Comparison of ENCODE assay signal across 19 cellular contexts in genomic region chr19:1086618-1087017, GRCh38. TPM values are rescaled to one million over a fixed set of nuclear protein-coding genes. Genes with fewer than 3 reads are reported as not detected.
DNase-seq lines count a peak whose midpoint lies in the region; ATAC-seq and TF ChIP-seq lines count a peak whose summit lies in the region.
"Had no signal": no experiment of that assay in that cellular context is flagged by ENCODE, and none has a peak within 500 bp of the region (broad histone marks: within the 10 kb centered on the region; RNA-seq: fewer than 3 reads in every experiment).

No MANE protein-coding gene starts in this region.

- CTCF ChIA-PET in activated CD4-positive, alpha-beta T cell treated with anti-CD3 and anti-CD28 coated beads, Interleukin-2, amount 10 ng/mL, durations not matched to agents 7 days and 5 days (lab: Charles Lee), result interaction anchor here (1.0 to 2.9 kb wide), 6 partner anchors 11 to 157 kb away, joined by 3 to 9 read pairs (median 4); partner anchors contain the start of gene ABCA7
- CTCF ChIA-PET in CD8-positive, alpha-beta T cell (lab: Charles Lee), result interaction anchor here (0.7 to 16.2 kb wide), 8 partner anchors 8 to 86 kb away, joined by 3 to 148 read pairs (median 6); partner anchors contain the start of genes ABCA7, ARHGAP45 and GRIN3B

- no peaks in the 10 kb centered on the region for H3K9me3 ChIP-seq in CD8-positive, alpha-beta T cell (ENCODE audit: low read length)
- no peaks in the 10 kb centered on the region for H3K9me3 ChIP-seq in T-helper 17 cell (ENCODE audit: control insufficient read depth, low read length, poor library complexity, severe bottlenecking)
- H3K9me3 ChIP-seq: vagina had no signal

- TF ChIP-seq CTCF in CD8-positive, alpha-beta T cell (IDR thresholded peaks at IDR 0.05), result no peak

- ATAC-seq in CD8-positive, alpha-beta T cell, result no peak
- ATAC-seq in T-helper 17 cell (no peak), HG03460 (IDR thresholded peaks at IDR 0.05; ENCODE audit: unreplicated experiment) (no peak)
- ATAC-seq in naive thymus-derived CD8-positive, alpha-beta T cell, result no peak
- no peak for ATAC-seq in effector memory CD8-positive, alpha-beta T cell (replicated peaks)

- peaks cover 47% of the 10 kb centered on the region for H3K36me3 Mint-ChIP-seq in activated CD4-positive, alpha-beta T cell treated with anti-CD3 and anti-CD28 coated beads, Interleukin-2, amount 10 ng/mL, durations not matched to agents 7 days and 5 days (ENCODE audit: low read depth)
- peaks cover 56% of the 10 kb centered on the region for H3K36me3 Mint-ChIP-seq in CD8-positive, alpha-beta T cell
- peaks cover 4% of the 10 kb centered on the region for H3K36me3 Mint-ChIP-seq in T-helper 17 cell (ENCODE audit: low read depth)
- peaks cover 0 to 59% (median 11%) of the 10 kb centered on the region in 3 donors for H3K36me3 Mint-ChIP-seq in naive thymus-derived CD8-positive, alpha-beta T cell
- peaks cover 96% of the 10 kb centered on the region for H3K36me3 Mint-ChIP-seq in effector memory CD8-positive, alpha-beta T cell (ENCODE audit: insufficient read depth)

- H3K27me3 Mint-ChIP-seq in activated CD4-positive, alpha-beta T cell treated with anti-CD3 and anti-CD28 coated beads, Interleukin-2, amount 10 ng/mL, durations not matched to agents 7 days and 5 days, result no peaks in the 10 kb centered on the region
- H3K27me3 Mint-ChIP-seq in CD8-positive, alpha-beta T cell (ENCODE audit: low read depth), result no peaks in the 10 kb centered on the region
- no peaks in the 10 kb centered on the region for H3K27me3 Mint-ChIP-seq in T-helper 17 cell
- H3K27me3 Mint-ChIP-seq in naive thymus-derived CD8-positive, alpha-beta T cell, result no peaks in the 10 kb centered on the region
- H3K27me3 Mint-ChIP-seq in effector memory CD8-positive, alpha-beta T cell, result no peaks in the 10 kb centered on the region

- DNase-seq in activated CD4-positive, alpha-beta T cell treated with anti-CD3 and anti-CD28 coated beads, Interleukin-2, amount 10 ng/mL, durations not matched to agents 7 days and 5 days, result no peak
- no peak for DNase-seq in activated CD4-positive, alpha-beta T cell treated with anti-CD3 and anti-CD28 coated beads, Interleukin-2, amount 50 U/mL, for 4 hours
- peak in 2 of 7 experiments; percentile 39 to 69 for DNase-seq in CD8-positive, alpha-beta T cell
- no peak for DNase-seq in T-helper 17 cell
- DNase-seq in naive thymus-derived CD8-positive, alpha-beta T cell, result peak in 3 of 10 donors; percentile 21 to 47 (median 46)
- DNase-seq in cerebellar cortex (ENCODE audit: low spot score), result no peak
- DNase-seq in effector memory CD8-positive, alpha-beta T cell, result no peak
- DNase-seq: activated gamma-delta T cell; C1 segment of cervical spinal cord; cerebellar nuclear complex; DMS153; glutamatergic neuron; HFFc6; NCI-H2081 treated with DMSO at 0.1 percent for 48 hours; NCI-H446 treated with DMSO at 0.1 percent for 48 hours; stimulated activated CD4-positive, alpha-beta T cell treated with anti-CD3 and anti-CD28 coated beads, Interleukin-2, amount 100 ng/mL, for 48 hours had no signal

- H3K4me1 Mint-ChIP-seq in activated CD4-positive, alpha-beta T cell treated with anti-CD3 and anti-CD28 coated beads, Interleukin-2, amount 10 ng/mL, durations not matched to agents 7 days and 5 days, result peaks cover 57% of the 10 kb centered on the region
- H3K4me1 Mint-ChIP-seq in CD8-positive, alpha-beta T cell (ENCODE audit: low read depth), result peaks cover 52% of the 10 kb centered on the region
- peaks cover 28% of the 10 kb centered on the region for H3K4me1 Mint-ChIP-seq in T-helper 17 cell
- H3K4me1 Mint-ChIP-seq in naive thymus-derived CD8-positive, alpha-beta T cell, result peaks cover 24 to 77% (median 65%) of the 10 kb centered on the region in 4 donors
- peaks cover 36 to 38% of the 10 kb centered on the region in 2 donors for H3K4me1 Mint-ChIP-seq in effector memory CD8-positive, alpha-beta T cell (ENCODE audit: low read depth in 2 of 2)

- H3K4me3 ChIP-seq in CD8-positive, alpha-beta T cell (ENCODE audit: low read depth, low read length), result no peak overlapping the region
- H3K4me3 ChIP-seq: vagina had no signal

- peaks cover 95% of the 10 kb centered on the region for H3K4me1 ChIP-seq in CD8-positive, alpha-beta T cell (ENCODE audit: insufficient read depth, low read length)

- H3K9me3 Mint-ChIP-seq in activated CD4-positive, alpha-beta T cell treated with anti-CD3 and anti-CD28 coated beads, Interleukin-2, amount 10 ng/mL, durations not matched to agents 7 days and 5 days, result no peaks in the 10 kb centered on the region
- no peaks in the 10 kb centered on the region for H3K9me3 Mint-ChIP-seq in CD8-positive, alpha-beta T cell
- H3K9me3 Mint-ChIP-seq in naive thymus-derived CD8-positive, alpha-beta T cell, result peaks cover 0 to 2% (median 0%) of the 10 kb centered on the region in 9 donors
- H3K9me3 Mint-ChIP-seq in effector memory CD8-positive, alpha-beta T cell, result no peaks in the 10 kb centered on the region
- H3K9me3 Mint-ChIP-seq: HFFc6, nephron had no signal

- no peaks in the 10 kb centered on the region for H3K27me3 ChIP-seq in CD8-positive, alpha-beta T cell (ENCODE audit: insufficient read depth, low read length)
- H3K27me3 ChIP-seq: vagina had no signal

- peak overlapping the region; percentile 89 for H3K27ac Mint-ChIP-seq in activated CD4-positive, alpha-beta T cell treated with anti-CD3 and anti-CD28 coated beads, Interleukin-2, amount 10 ng/mL, durations not matched to agents 7 days and 5 days
- H3K27ac Mint-ChIP-seq in CD8-positive, alpha-beta T cell, result peak overlapping the region; percentile 60
- peak overlapping the region; percentile 96 for H3K27ac Mint-ChIP-seq in T-helper 17 cell
- peak overlapping the region in 9 of 10 donors; percentile 33 to 98 (median 85) for H3K27ac Mint-ChIP-seq in naive thymus-derived CD8-positive, alpha-beta T cell
- H3K27ac Mint-ChIP-seq in effector memory CD8-positive, alpha-beta T cell, result peak overlapping the region in 1 of 2 donors; percentile 95
- H3K27ac Mint-ChIP-seq: HFFc6, nephron had no signal

- POLR2A ChIA-PET in activated CD4-positive, alpha-beta T cell treated with anti-CD3 and anti-CD28 coated beads, Interleukin-2, amount 10 ng/mL, durations not matched to agents 7 days and 5 days (lab: Charles Lee), result interaction anchor here (0.8 kb wide), 1 partner anchor 19 kb away, joined by 3 read pairs; the partner anchor contains the start of gene ARHGAP45
- POLR2A ChIA-PET in CD8-positive, alpha-beta T cell (lab: Charles Lee), result interaction anchor here (0.6 to 28.4 kb wide), 12 partner anchors 9 to 194 kb away, joined by 3 to 1023 read pairs (median 14); partner anchors contain the start of genes ABCA7, ARHGAP45, CNN2 and GPX4
- POLR2A ChIA-PET in naive thymus-derived CD8-positive, alpha-beta T cell (lab: Charles Lee), result interaction anchor here (1.2 to 31.7 kb wide), 8 partner anchors 14 to 106 kb away, joined by 3 to 2279 read pairs (median 397); partner anchors contain the start of genes ABCA7, ARHGAP45, CNN2 and GPX4

- no peak overlapping the region for H3K4me3 Mint-ChIP-seq in activated CD4-positive, alpha-beta T cell treated with anti-CD3 and anti-CD28 coated beads, Interleukin-2, amount 10 ng/mL, durations not matched to agents 7 days and 5 days
- H3K4me3 Mint-ChIP-seq in CD8-positive, alpha-beta T cell, result no peak overlapping the region
- H3K4me3 Mint-ChIP-seq in T-helper 17 cell, result no peak overlapping the region
- H3K4me3 Mint-ChIP-seq in naive thymus-derived CD8-positive, alpha-beta T cell, result peak overlapping the region in 4 of 10 donors; percentile 18 to 42 (median 29)
- peak overlapping the region in 1 of 2 donors; percentile 31 for H3K4me3 Mint-ChIP-seq in effector memory CD8-positive, alpha-beta T cell
- H3K4me3 Mint-ChIP-seq: HFFc6, nephron had no signal

- no peak overlapping the region for H3K27ac ChIP-seq in CD8-positive, alpha-beta T cell (ENCODE audit: low read depth, low read length)
- H3K27ac ChIP-seq: vagina had no signal

- peaks cover 57% of the 10 kb centered on the region for H3K36me3 ChIP-seq in CD8-positive, alpha-beta T cell (ENCODE audit: insufficient read depth, low read length)

- intact Hi-C loops in CD8-positive, alpha-beta T cell (cut with DNase I, micrococcal nuclease), result loop anchor here in 1 of 2 experiments (10.0 kb wide), 1 partner anchor 162 kb away; the partner anchor contains the start of gene ARID3A

RNA-seq across cellular contexts. Expression of gene POLR2E, which starts 8.6 kb away (rescaled TPM):
- total RNA-seq in activated CD4-positive, alpha-beta T cell treated with anti-CD3 and anti-CD28 coated beads, Interleukin-2, amount 10 ng/mL, durations not matched to agents 7 days and 5 days, result 100 to 1,000 TPM; 120 to 133 TPM
- total RNA-seq in CD8-positive, alpha-beta T cell, result 10 to 100 TPM; 75.3 to 76.2 TPM
- 10 to 100 TPM; 63.8 to 81.4 TPM for total RNA-seq in T-helper 17 cell
- 10 to 100 TPM; 88.0 to 95.3 TPM for total RNA-seq in naive thymus-derived CD8-positive, alpha-beta T cell
- polyA plus RNA-seq in naive thymus-derived CD8-positive, alpha-beta T cell, result 100 to 1,000 TPM; 159 to 233 (median 187) TPM

RNA-seq across cellular contexts. Expression of gene GPX4, which starts 17.2 kb away (rescaled TPM):
- total RNA-seq in activated CD4-positive, alpha-beta T cell treated with anti-CD3 and anti-CD28 coated beads, Interleukin-2, amount 10 ng/mL, durations not matched to agents 7 days and 5 days, result 100 to 1,000 TPM; 106 to 114 TPM
- 100 to 1,000 TPM; 172 to 174 TPM for total RNA-seq in CD8-positive, alpha-beta T cell
- 100 to 1,000 TPM; 184 to 187 TPM for total RNA-seq in T-helper 17 cell
- 100 to 1,000 TPM; 207 to 225 TPM for total RNA-seq in naive thymus-derived CD8-positive, alpha-beta T cell
- polyA plus RNA-seq in naive thymus-derived CD8-positive, alpha-beta T cell, result 100 to 1,000 TPM; 370 to 465 (median 405) TPM

RNA-seq across cellular contexts. Expression of gene ARHGAP45, which starts 19.7 kb away (rescaled TPM):
- 100 to 1,000 TPM; 487 to 570 TPM for total RNA-seq in activated CD4-positive, alpha-beta T cell treated with anti-CD3 and anti-CD28 coated beads, Interleukin-2, amount 10 ng/mL, durations not matched to agents 7 days and 5 days
- total RNA-seq in CD8-positive, alpha-beta T cell, result 100 to 1,000 TPM; 901 to 938 TPM
- 100 to 1,000 TPM; 603 to 646 TPM for total RNA-seq in T-helper 17 cell
- total RNA-seq in naive thymus-derived CD8-positive, alpha-beta T cell, result 1,000 to 10,000 TPM; 1,025 to 1,060 TPM
- polyA plus RNA-seq in naive thymus-derived CD8-positive, alpha-beta T cell, result 100 to 1,000 TPM; 261 to 681 (median 358) TPM

RNA-seq across cellular contexts. Expression of gene ABCA7, which starts 46.7 kb away (rescaled TPM):
- 10 to 100 TPM; 75.9 to 87.5 TPM for total RNA-seq in activated CD4-positive, alpha-beta T cell treated with anti-CD3 and anti-CD28 coated beads, Interleukin-2, amount 10 ng/mL, durations not matched to agents 7 days and 5 days
- total RNA-seq in CD8-positive, alpha-beta T cell, result 10 to 100 TPM; 93.3 to 98.0 TPM
- total RNA-seq in T-helper 17 cell, result 100 to 1,000 TPM; 107 to 112 TPM
- 100 to 1,000 TPM; 221 to 232 TPM for total RNA-seq in naive thymus-derived CD8-positive, alpha-beta T cell
- 10 to 100 TPM in 1 of 3 donors, 1 to 10 TPM in 2; 4.2 to 14.4 (median 8.7) TPM for polyA plus RNA-seq in naive thymus-derived CD8-positive, alpha-beta T cell
